Comparison of ENCODE assay signal across 1 cellular context in genomic region chr9:71768388-71769174, GRCh38.
A peak's percentile ranks its signal among the peaks of the same experiment; 100 is the strongest.
TF ChIP-seq lines count a peak whose summit lies in the region.

A gene with protein sequence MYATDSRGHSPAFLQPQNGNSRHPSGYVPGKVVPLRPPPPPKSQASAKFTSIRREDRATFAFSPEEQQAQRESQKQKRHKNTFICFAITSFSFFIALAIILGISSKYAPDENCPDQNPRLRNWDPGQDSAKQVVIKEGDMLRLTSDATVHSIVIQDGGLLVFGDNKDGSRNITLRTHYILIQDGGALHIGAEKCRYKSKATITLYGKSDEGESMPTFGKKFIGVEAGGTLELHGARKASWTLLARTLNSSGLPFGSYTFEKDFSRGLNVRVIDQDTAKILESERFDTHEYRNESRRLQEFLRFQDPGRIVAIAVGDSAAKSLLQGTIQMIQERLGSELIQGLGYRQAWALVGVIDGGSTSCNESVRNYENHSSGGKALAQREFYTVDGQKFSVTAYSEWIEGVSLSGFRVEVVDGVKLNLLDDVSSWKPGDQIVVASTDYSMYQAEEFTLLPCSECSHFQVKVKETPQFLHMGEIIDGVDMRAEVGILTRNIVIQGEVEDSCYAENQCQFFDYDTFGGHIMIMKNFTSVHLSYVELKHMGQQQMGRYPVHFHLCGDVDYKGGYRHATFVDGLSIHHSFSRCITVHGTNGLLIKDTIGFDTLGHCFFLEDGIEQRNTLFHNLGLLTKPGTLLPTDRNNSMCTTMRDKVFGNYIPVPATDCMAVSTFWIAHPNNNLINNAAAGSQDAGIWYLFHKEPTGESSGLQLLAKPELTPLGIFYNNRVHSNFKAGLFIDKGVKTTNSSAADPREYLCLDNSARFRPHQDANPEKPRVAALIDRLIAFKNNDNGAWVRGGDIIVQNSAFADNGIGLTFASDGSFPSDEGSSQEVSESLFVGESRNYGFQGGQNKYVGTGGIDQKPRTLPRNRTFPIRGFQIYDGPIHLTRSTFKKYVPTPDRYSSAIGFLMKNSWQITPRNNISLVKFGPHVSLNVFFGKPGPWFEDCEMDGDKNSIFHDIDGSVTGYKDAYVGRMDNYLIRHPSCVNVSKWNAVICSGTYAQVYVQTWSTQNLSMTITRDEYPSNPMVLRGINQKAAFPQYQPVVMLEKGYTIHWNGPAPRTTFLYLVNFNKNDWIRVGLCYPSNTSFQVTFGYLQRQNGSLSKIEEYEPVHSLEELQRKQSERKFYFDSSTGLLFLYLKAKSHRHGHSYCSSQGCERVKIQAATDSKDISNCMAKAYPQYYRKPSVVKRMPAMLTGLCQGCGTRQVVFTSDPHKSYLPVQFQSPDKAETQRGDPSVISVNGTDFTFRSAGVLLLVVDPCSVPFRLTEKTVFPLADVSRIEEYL (N-terminal part only) (minus strand): TSS chr9:71768513. CDS start chr9:71750373, 18,140 bp downstream.

TF ChIP-seq in K562, 482 proteins besides CTCF, POLR2A, EP300 and RAD21 (continued from another document):
- TF ChIP-seq, protein P1, sequence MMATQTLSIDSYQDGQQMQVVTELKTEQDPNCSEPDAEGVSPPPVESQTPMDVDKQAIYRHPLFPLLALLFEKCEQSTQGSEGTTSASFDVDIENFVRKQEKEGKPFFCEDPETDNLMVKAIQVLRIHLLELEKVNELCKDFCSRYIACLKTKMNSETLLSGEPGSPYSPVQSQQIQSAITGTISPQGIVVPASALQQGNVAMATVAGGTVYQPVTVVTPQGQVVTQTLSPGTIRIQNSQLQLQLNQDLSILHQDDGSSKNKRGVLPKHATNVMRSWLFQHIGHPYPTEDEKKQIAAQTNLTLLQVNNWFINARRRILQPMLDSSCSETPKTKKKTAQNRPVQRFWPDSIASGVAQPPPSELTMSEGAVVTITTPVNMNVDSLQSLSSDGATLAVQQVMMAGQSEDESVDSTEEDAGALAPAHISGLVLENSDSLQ (IDR thresholded peaks at IDR 0.05) = peak; percentile 45; the same call in 1 of the 2 replicates
- TF ChIP-seq MEF2A (IDR thresholded peaks at IDR 0.05; ENCODE audit: control insufficient read depth, low read depth, low read length) (no peak), NRF1 (conservative IDR thresholded peaks at IDR 0.05 in 1 of 2, IDR thresholded peaks at IDR 0.05 in 1 of 2) (peak; percentile 13 to 15; a peak in 1 of 4 replicates), ETV5 (CRISPR knock-in tag; IDR thresholded peaks at IDR 0.05; ENCODE audit: low read depth) (no peak), NFIC (IDR thresholded peaks at IDR 0.05) (0 out of 2 replicates have a peak, but pooled peaks have one; percentile 20), KHSRP (IDR thresholded peaks at IDR 0.05) (no peak), YY1 (IDR thresholded peaks at IDR 0.05; ENCODE audit: borderline replicate concordance in 1 of 3, control insufficient read depth in 1 of 3, extremely low read depth in 1 of 3, insufficient read depth in 3 of 3, insufficient read length in 1 of 3, insufficient replicate concordance in 2 of 3, low read depth in 1 of 3, low read length in 2 of 3) (peak in 1 of 3 experiments; percentile 16), TRIM28 (IDR thresholded peaks at IDR 0.05) (no peak), POLR2AphosphoS5 (IDR thresholded peaks at IDR 0.05; ENCODE audit: control insufficient read depth, insufficient read depth, low read depth, low read length) (peak; percentile 56; the same call in 1 of the 2 replicates), ZNF212 (CRISPR knock-in tag; IDR thresholded peaks at IDR 0.05) (no peak)
